In the genomic region with DNA sequence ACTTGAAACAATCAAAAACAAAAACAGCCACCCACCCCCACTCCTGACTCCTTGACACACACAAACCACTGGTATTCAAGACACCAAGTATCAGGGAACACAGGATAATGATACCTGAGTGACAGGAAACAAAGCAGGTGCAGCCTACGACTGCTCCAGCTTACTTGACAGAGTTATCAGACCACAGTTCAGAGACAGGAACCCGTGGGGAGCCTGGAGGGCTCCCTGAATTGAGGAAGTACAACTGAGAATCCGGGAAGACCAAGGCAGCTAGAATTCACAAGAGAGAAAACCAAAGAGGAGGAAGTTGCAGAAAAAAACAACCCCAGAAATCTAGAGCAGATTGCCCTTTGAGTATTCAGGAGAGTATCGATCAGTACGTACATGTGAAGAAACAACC, we compare ENCODE assay signal across 14 cellular contexts. TPM values are rescaled to one million over a fixed set of nuclear protein-coding genes. Genes with fewer than 3 reads are reported as not detected.
DNase-seq lines count a peak whose midpoint lies in the region; ATAC-seq and TF ChIP-seq lines count a peak whose summit lies in the region.
"Had no signal": no experiment of that assay in that cellular context is flagged by ENCODE, and none has a peak within 500 bp of the region (broad histone marks: within the 10 kb centered on the region; RNA-seq: fewer than 3 reads in every experiment).

No MANE protein-coding gene starts in this region.

- peak overlapping the region; percentile 29 for H3K4me3 Mint-ChIP-seq in activated B cell treated with CpG ODN at 0.5 μM for 24 hours
- H3K4me3 Mint-ChIP-seq: activated T-cell treated with anti-CD3 and anti-CD28 coated beads, Interleukin-2, amount 50 U/mL, for 72 hours; T-helper 2 cell treated with Interferon-gamma antibody and Interleukin-4, amounts not matched to agents 5 μg/mL and 100 μg/mL, for 36 hours had no signal

- intact Hi-C loops in activated B cell treated with CpG ODN at 0.5 μM for 24 hours (cut with micrococcal nuclease) = no loop called here

- H3K9me3 ChIP-seq in SJCRH30 (replicated peaks) (no peaks in the 10 kb centered on the region), HAP-1 (no peaks in the 10 kb centered on the region; the same call in 1 of the 2 replicates)

- H3K27me3 Mint-ChIP-seq in activated B cell treated with CpG ODN at 0.5 μM for 24 hours = no peaks in the 10 kb centered on the region

- no peak overlapping the region for H3K27ac ChIP-seq in SJCRH30

- DNase-seq in activated B cell treated with CpG ODN at 0.5 μM for 24 hours (no peak), SJCRH30 (no peak), HAP-1 (ENCODE audit: low spot score in 2 of 2) (no peak)
- DNase-seq in stimulated activated CD4-positive, alpha-beta T cell treated with anti-CD3 and anti-CD28 coated beads, Interleukin-2, amount 100 ng/mL, for 48 hours = no peak
- DNase-seq in NK-92 treated with Interleukin-12 subunit alpha and Interleukin-12 subunit beta, amount 100 ng/mL, for 24 hours (lab: John Stamatoyannopoulos, UW) = no peak
- DNase-seq: activated T-cell treated with anti-CD3 and anti-CD28 coated beads, Interleukin-2, amount 50 U/mL, for 72 hours; Calu3; cerebellar nuclear complex; mesenchymal stem cell; NCI-H524 had no signal

- H3K4me1 ChIP-seq in SJCRH30 (no peaks in the 10 kb centered on the region), HAP-1 (peaks cover 25% of the 10 kb centered on the region)

- no peak for TF ChIP-seq CTCF in activated B cell treated with CpG ODN at 0.5 μM for 24 hours (IDR thresholded peaks at IDR 0.05)

- peak; percentile 85 for ATAC-seq in GM18505 (IDR thresholded peaks at IDR 0.05; ENCODE audit: unreplicated experiment)
- peak; percentile 89 for ATAC-seq in GM21529 (IDR thresholded peaks at IDR 0.05; ENCODE audit: unreplicated experiment)
- ATAC-seq in HG03457 (IDR thresholded peaks at IDR 0.05; ENCODE audit: unreplicated experiment) = peak; percentile 88
- ATAC-seq in activated B cell treated with CpG ODN at 0.5 μM for 24 hours (ENCODE audit: low read depth) = peak; percentile 7
- ATAC-seq: activated T-cell treated with anti-CD3 and anti-CD28 coated beads, Interleukin-2, amount 50 U/mL, for 72 hours had no signal

- H3K36me3 ChIP-seq in SJCRH30 = no peaks in the 10 kb centered on the region
- no peaks in the 10 kb centered on the region for H3K36me3 ChIP-seq in HAP-1 (replicated peaks)

- no peaks in the 10 kb centered on the region for H3K36me3 Mint-ChIP-seq in activated B cell treated with CpG ODN at 0.5 μM for 24 hours (ENCODE audit: low read depth)

- in situ Hi-C loops in HAP-1 (cut with MboI; ENCODE audit: low sequenced_read_pairs) = no loop called here

- TF ChIP-seq POLR2A in GM18505 (IDR thresholded peaks at IDR 0.05; ENCODE audit: borderline replicate concordance, extremely low read depth, insufficient read depth, insufficient read length) = no peak

- peak overlapping the region; percentile 47 for H3K27ac Mint-ChIP-seq in activated B cell treated with CpG ODN at 0.5 μM for 24 hours
- H3K27ac Mint-ChIP-seq: T-helper 2 cell treated with Interferon-gamma antibody and Interleukin-4, amounts not matched to agents 5 μg/mL and 100 μg/mL, for 36 hours had no signal

- POLR2A ChIA-PET in activated B cell treated with CpG ODN at 0.5 μM for 24 hours (lab: Charles Lee) = no interaction called here

- no peaks in the 10 kb centered on the region for H3K9me3 Mint-ChIP-seq in activated B cell treated with CpG ODN at 0.5 μM for 24 hours
- H3K9me3 Mint-ChIP-seq: activated T-cell treated with anti-CD3 and anti-CD28 coated beads, Interleukin-2, amount 50 U/mL, for 72 hours; T-helper 2 cell treated with Interferon-gamma antibody and Interleukin-4, amounts not matched to agents 5 μg/mL and 100 μg/mL, for 36 hours had no signal

- H3K27me3 ChIP-seq in SJCRH30 (no peaks in the 10 kb centered on the region), HAP-1 (ENCODE audit: low read depth) (no peaks in the 10 kb centered on the region)

- CTCF ChIA-PET in activated B cell treated with CpG ODN at 0.5 μM for 24 hours (lab: Charles Lee) = no interaction called here

- peaks cover 14% of the 10 kb centered on the region for H3K4me1 Mint-ChIP-seq in activated B cell treated with CpG ODN at 0.5 μM for 24 hours

- no peak overlapping the region for H3K4me3 ChIP-seq in SJCRH30
- H3K4me3 ChIP-seq in HAP-1 = no peak overlapping the region

RNA-seq across cellular contexts. Expression of a gene that starts 20.5 kb away (rescaled TPM):
- total RNA-seq in activated B cell treated with CpG ODN at 0.5 μM for 24 hours = 23.6 and 23.9 TPM in 2 replicates
- 17.0 and 18.5 TPM in 2 replicates for total RNA-seq in SJCRH30 (2014; rRNA removed; shearing (Covaris generic))

RNA-seq across cellular contexts. Expression of a gene that starts 42.1 kb away (rescaled TPM):
- 26.2 and 31.6 TPM in 2 replicates for total RNA-seq in activated B cell treated with CpG ODN at 0.5 μM for 24 hours
- total RNA-seq in SJCRH30 (2014; rRNA removed; shearing (Covaris generic)) = 2.6 and 2.7 TPM in 2 replicates

Comparison
In these comparisons a context has a peak if more than half of its experiments do, and no peak if none do; other contexts are left out.
1. ATAC-seq: peak in every context shown above with its lines; median percentile 89 in GM21529; 88 in HG03457; 85 in GM18505; 7 in activated B cell treated with CpG ODN at 0.5 μM for 24 hours.